Comparison of ENCODE assay signal across 18 cellular contexts in genomic region chr2:3459185-3460015, GRCh38. TPM values are rescaled to one million over a fixed set of nuclear protein-coding genes. Genes with fewer than 3 reads are reported as not detected.
DNase-seq lines count a peak whose midpoint lies in the region; ATAC-seq and TF ChIP-seq lines count a peak whose summit lies in the region.
"Had no signal": no experiment of that assay in that cellular context is flagged by ENCODE, and none has a peak within 500 bp of the region (broad histone marks: within the 10 kb centered on the region; RNA-seq: fewer than 3 reads in every experiment).

No MANE protein-coding gene starts in this region.

- peaks cover 0 to 51% (median 36%) of the 10 kb centered on the region in 12 donors for H3K4me1 ChIP-seq in heart left ventricle
- H3K4me1 ChIP-seq: foreskin keratinocyte had no signal

- peak; percentile 57 for DNase-seq in activated effector memory CD4-positive, alpha-beta T cell treated with anti-CD3 and anti-CD28 coated beads, Interleukin-2, amount 50 U/mL, for 16 hours
- DNase-seq in activated effector memory CD4-positive, alpha-beta T cell treated with Interleukin-2 at 50 U/mL for 16 hours = no peak
- DNase-seq in heart left ventricle (peak; percentile 64 to 92 (median 82)), nephron progenitor cell (no peak), NCI-H146 treated with DMSO at 0.1 percent for 48 hours (lab: John Stamatoyannopoulos, UW; ENCODE audit: unreplicated experiment) (no peak), amygdala (lab: John Stamatoyannopoulos, UW) (no peak)
- DNase-seq: activated CD4-positive, alpha-beta T cell treated with anti-CD3 and anti-CD28 coated beads for 4 hours; effector CD4-positive, alpha-beta T cell; EL; foreskin keratinocyte; KG1; NCI-H1436 treated with DMSO at 0.1 percent for 48 hours; SW 1271; trophoblast cell had no signal

- 49 to 68% (median 54%) methylated on average over 15 to 25 of the region's 25 CpGs for WGBS in heart left ventricle, 4 donors

- ATAC-seq in heart left ventricle = peak; percentile 90 to 95 (median 92)
- no peak for ATAC-seq in esophagus mucosa
- no peak for ATAC-seq in HG02870 (IDR thresholded peaks at IDR 0.05; ENCODE audit: unreplicated experiment)
- ATAC-seq: foreskin keratinocyte had no signal

- peaks cover 49% of the 10 kb centered on the region for H3K4me1 Mint-ChIP-seq in nephron progenitor cell

- peaks cover 0 to 59% (median 23%) of the 10 kb centered on the region in 9 donors for H3K36me3 ChIP-seq in heart left ventricle

- H3K9me3 Mint-ChIP-seq in nephron progenitor cell = no peaks in the 10 kb centered on the region
- H3K9me3 Mint-ChIP-seq: activated T-helper 1 cell treated with anti-CD3 and anti-CD28 coated beads, Interleukin-12 subunit alpha, Interleukin-12 subunit beta, Interleukin-2, Interleukin-4 antibody, amounts not matched to agents 30 ng/mL and 10 ng/mL and 1 ng/mL, durations not matched to agents 14 hours and 24 hours and 36 hours; nephron had no signal

- H3K27me3 ChIP-seq in heart left ventricle = no peaks in the 10 kb centered on the region
- H3K27me3 ChIP-seq: foreskin keratinocyte had no signal

- H3K27ac ChIP-seq in heart left ventricle = peak overlapping the region; percentile 38 to 90 (median 76)
- H3K27ac ChIP-seq: foreskin keratinocyte had no signal

- peaks cover 36% of the 10 kb centered on the region for H3K36me3 Mint-ChIP-seq in nephron progenitor cell (ENCODE audit: low read depth)

- H3K9me3 ChIP-seq in heart left ventricle = no peaks in the 10 kb centered on the region

- peak overlapping the region; percentile 61 for H3K27ac Mint-ChIP-seq in nephron progenitor cell
- H3K27ac Mint-ChIP-seq: activated T-helper 1 cell treated with anti-CD3 and anti-CD28 coated beads, Interleukin-12 subunit alpha, Interleukin-12 subunit beta, Interleukin-2, Interleukin-4 antibody, amounts not matched to agents 30 ng/mL and 10 ng/mL and 1 ng/mL, durations not matched to agents 14 hours and 24 hours and 36 hours had no signal

- peak in 5 of 12 donors; percentile 12 to 41 (median 27) for TF ChIP-seq CTCF in heart left ventricle (IDR thresholded peaks at IDR 0.05)
- no peak for TF ChIP-seq CTCF in nephron progenitor cell (IDR thresholded peaks at IDR 0.05)

- no peak for TF ChIP-seq POLR2A in heart left ventricle (IDR thresholded peaks at IDR 0.05)

- H3K27me3 Mint-ChIP-seq in nephron progenitor cell (ENCODE audit: low read depth, poor library complexity) = no peaks in the 10 kb centered on the region

- H3K4me3 Mint-ChIP-seq in nephron progenitor cell = no peak overlapping the region
- H3K4me3 Mint-ChIP-seq: activated T-helper 1 cell treated with anti-CD3 and anti-CD28 coated beads, Interleukin-12 subunit alpha, Interleukin-12 subunit beta, Interleukin-2, Interleukin-4 antibody, amounts not matched to agents 30 ng/mL and 10 ng/mL and 1 ng/mL, durations not matched to agents 14 hours and 24 hours and 36 hours; nephron had no signal

- H3K4me3 ChIP-seq in heart left ventricle = peak overlapping the region in 2 of 12 donors; percentile 18 to 20

- intact Hi-C loops in heart left ventricle (cut with DNase I) = loop anchor here in 8 of 10 donors (2.0 to 10.0 kb wide), 5 partner anchors 37 to 193 kb away; partner anchors contain the start of genes TRAPPC12 (in 4 of the 8) and EIPR1 (in 3 of the 8)

RNA-seq across cellular contexts. Expression of gene ADI1, which starts 59.9 kb away (rescaled TPM):
- total RNA-seq in heart left ventricle = 100 to 1,000 TPM in 8 of 9 donors, 10 to 100 TPM in 1; 94.6 to 200 (median 172) TPM
- polyA plus RNA-seq in heart left ventricle = 100 to 1,000 TPM in 1 of 2 donors, 10 to 100 TPM in 1; 69.2 to 139 TPM
- total RNA-seq in esophagus mucosa = 40.8 TPM

Comparison
In these comparisons a context has a peak if more than half of its experiments do, and no peak if none do; other contexts are left out.
1. DNase-seq: peak in activated effector memory CD4-positive, alpha-beta T cell treated with anti-CD3 and anti-CD28 coated beads, Interleukin-2, amount 50 U/mL, for 16 hours (single experiment) and heart left ventricle (5 of 5); none in activated effector memory CD4-positive, alpha-beta T cell treated with Interleukin-2 at 50 U/mL for 16 hours (single experiment), nephron progenitor cell (single experiment), NCI-H146 treated with DMSO at 0.1 percent for 48 hours (single experiment) and amygdala (0 of 56).
2. ATAC-seq: peak in heart left ventricle (4 of 4); none in esophagus mucosa (single experiment) and HG02870 (single experiment).